Comparison of ENCODE assay signal across 1 cellular context in the genomic region with DNA sequence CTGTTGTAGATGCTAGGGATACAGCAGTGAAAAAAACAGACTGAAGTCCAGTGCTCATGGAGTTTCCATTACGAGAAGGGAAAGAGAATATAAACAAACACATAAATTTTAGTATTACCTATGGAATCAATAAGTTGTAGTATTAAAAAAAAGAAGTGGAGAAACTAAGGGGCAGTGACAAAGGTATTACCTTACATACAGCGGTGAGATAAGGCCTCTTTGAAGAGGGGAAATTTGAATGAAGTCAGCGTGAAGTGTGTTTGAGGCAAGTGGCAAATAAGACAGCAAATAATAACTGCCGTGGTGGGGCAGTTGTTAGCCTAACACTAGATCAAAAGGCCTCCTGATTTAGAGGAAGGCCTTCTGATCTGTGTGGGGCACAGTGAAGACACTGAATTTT.
TF ChIP-seq lines count a peak whose summit lies in the region.

No MANE protein-coding gene starts in this region.

TF ChIP-seq in WTC11, 78 proteins besides CTCF, POLR2A, EP300 and RAD21 (continued from another document):
- TF ChIP-seq AR (CRISPR knock-in tag; IDR thresholded peaks at IDR 0.05): no peak
- no peak for TF ChIP-seq ATF6 (CRISPR knock-in tag; IDR thresholded peaks at IDR 0.05)
- no peak for TF ChIP-seq ZNF416 (CRISPR knock-in tag; IDR thresholded peaks at IDR 0.05)
- no peak for TF ChIP-seq FOXP4 (CRISPR knock-in tag; IDR thresholded peaks at IDR 0.05)
- TF ChIP-seq, protein P1, sequence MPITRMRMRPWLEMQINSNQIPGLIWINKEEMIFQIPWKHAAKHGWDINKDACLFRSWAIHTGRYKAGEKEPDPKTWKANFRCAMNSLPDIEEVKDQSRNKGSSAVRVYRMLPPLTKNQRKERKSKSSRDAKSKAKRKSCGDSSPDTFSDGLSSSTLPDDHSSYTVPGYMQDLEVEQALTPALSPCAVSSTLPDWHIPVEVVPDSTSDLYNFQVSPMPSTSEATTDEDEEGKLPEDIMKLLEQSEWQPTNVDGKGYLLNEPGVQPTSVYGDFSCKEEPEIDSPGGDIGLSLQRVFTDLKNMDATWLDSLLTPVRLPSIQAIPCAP (CRISPR knock-in tag; IDR thresholded peaks at IDR 0.05): no peak
